In genomic region chr1:107683198-107683657, GRCh38 we compare ENCODE assay signal across 15 cellular contexts.
DNase-seq lines count a peak whose midpoint lies in the region; ATAC-seq, FAIRE-seq and TF ChIP-seq lines count a peak whose summit lies in the region.
"Had no signal": no experiment of that assay in that cellular context is flagged by ENCODE, and none has a peak within 500 bp of the region (broad histone marks: within the 10 kb centered on the region; RNA-seq: fewer than 3 reads in every experiment).

No MANE protein-coding gene starts in this region.

- no peaks in the 10 kb centered on the region for H3K27me3 ChIP-seq in hepatocyte
- H3K27me3 ChIP-seq in small intestine (ENCODE audit: control insufficient read depth in 2 of 2, insufficient read depth in 2 of 2, low read length in 2 of 2) = no peaks in the 10 kb centered on the region

- H3K27ac ChIP-seq in hepatocyte = peak overlapping the region; percentile 75
- peak overlapping the region; percentile 19 to 68 for H3K27ac ChIP-seq in small intestine (ENCODE audit: low read depth in 1 of 2, low read length in 1 of 2)

- peak overlapping the region; percentile 61 for H3K4me2 ChIP-seq in hepatocyte

- no peak overlapping the region for H3K4me3 ChIP-seq in hepatocyte
- no peak overlapping the region for H3K4me3 ChIP-seq in small intestine (ENCODE audit: low read depth in 1 of 2, low read length in 2 of 2)

- no peak for TF ChIP-seq CTCF in hepatocyte (IDR thresholded peaks at IDR 0.05; ENCODE audit: poor library complexity)

- POLR2A ChIA-PET in activated CD8-positive, alpha-beta T cell treated with anti-CD3 and anti-CD28 coated beads, Interleukin-2, amount 10 ng/mL, durations not matched to agents 7 days and 5 days (lab: Charles Lee) = no interaction called here

- H3K9me3 Mint-ChIP-seq in activated CD8-positive, alpha-beta T cell treated with anti-CD3 and anti-CD28 coated beads, Interleukin-2, amount 10 ng/mL, durations not matched to agents 7 days and 5 days (ENCODE audit: insufficient read depth) = no peaks in the 10 kb centered on the region
- H3K9me3 Mint-ChIP-seq: activated CD4-positive, alpha-beta memory T cell treated with anti-CD3 and anti-CD28 coated beads, Interleukin-2, amount 10 ng/mL, durations not matched to agents 7 days and 5 days; CD4-positive, alpha-beta T cell; immature natural killer cell; natural killer cell treated with Interleukin-12 subunit alpha and Interleukin-12 subunit beta and Interleukin-15 and Interleukin-18, amount 100 ng/mL, for 72 hours had no signal

- no peaks in the 10 kb centered on the region for H3K27me3 Mint-ChIP-seq in activated CD8-positive, alpha-beta T cell treated with anti-CD3 and anti-CD28 coated beads, Interleukin-2, amount 10 ng/mL, durations not matched to agents 7 days and 5 days (ENCODE audit: low read depth)
- H3K27me3 Mint-ChIP-seq: activated CD4-positive, alpha-beta memory T cell treated with anti-CD3 and anti-CD28 coated beads, Interleukin-2, amount 10 ng/mL, durations not matched to agents 7 days and 5 days; CD4-positive, alpha-beta T cell; natural killer cell treated with Interleukin-12 subunit alpha and Interleukin-12 subunit beta and Interleukin-15 and Interleukin-18, amount 100 ng/mL, for 72 hours had no signal

- CTCF ChIA-PET in activated CD8-positive, alpha-beta T cell treated with anti-CD3 and anti-CD28 coated beads, Interleukin-2, amount 10 ng/mL, durations not matched to agents 7 days and 5 days (lab: Charles Lee) = interaction anchor here (1.2 kb wide), 1 partner anchor 29 kb away, joined by 3 read pairs; no protein-coding TSS in a partner anchor

- H4K20me1 ChIP-seq in hepatocyte (ENCODE audit: insufficient read depth, poor library complexity, severe bottlenecking) = no peaks in the 10 kb centered on the region

- H3K4me1 Mint-ChIP-seq in activated CD8-positive, alpha-beta T cell treated with anti-CD3 and anti-CD28 coated beads, Interleukin-2, amount 10 ng/mL, durations not matched to agents 7 days and 5 days (ENCODE audit: low read depth) = no peaks in the 10 kb centered on the region
- H3K4me1 Mint-ChIP-seq: activated CD4-positive, alpha-beta memory T cell treated with anti-CD3 and anti-CD28 coated beads, Interleukin-2, amount 10 ng/mL, durations not matched to agents 7 days and 5 days had no signal

- DNase-seq in NCI-H1105 (lab: John Stamatoyannopoulos, UW) = peak; percentile 18
- DNase-seq in RPMI7951 (ENCODE audit: low read depth) = peak; percentile 3
- DNase-seq in hepatocyte (ENCODE audit: low spot score) = peak; percentile 60
- DNase-seq in small intestine = peak; percentile 95
- DNase-seq in activated CD8-positive, alpha-beta T cell treated with anti-CD3 and anti-CD28 coated beads, Interleukin-2, amount 10 ng/mL, durations not matched to agents 7 days and 5 days = no peak
- no peak for DNase-seq in epidermal melanocyte (ENCODE audit: insufficient read length, low spot score)
- no peak for DNase-seq in T-helper 9 cell
- DNase-seq: activated CD4-positive, alpha-beta memory T cell treated with anti-CD3 and anti-CD28 coated beads, Interleukin-2, amount 10 ng/mL, durations not matched to agents 7 days and 5 days; activated naive CD4-positive, alpha-beta T cell; CD4-positive, alpha-beta T cell; erythroblast; immature natural killer cell; NCI-H2171 treated with DMSO at 0.1 percent for 48 hours had no signal

- H3K36me3 ChIP-seq in hepatocyte (replicated peaks; ENCODE audit: insufficient read depth, low read depth) (no peaks in the 10 kb centered on the region), small intestine (ENCODE audit: control insufficient read depth in 2 of 2, insufficient read depth in 2 of 2, low read length in 2 of 2) (no peaks in the 10 kb centered on the region)

- no peak for ATAC-seq in activated CD8-positive, alpha-beta T cell treated with anti-CD3 and anti-CD28 coated beads, Interleukin-2, amount 10 ng/mL, durations not matched to agents 7 days and 5 days
- no peak for ATAC-seq in HG03175 (IDR thresholded peaks at IDR 0.05; ENCODE audit: unreplicated experiment)
- ATAC-seq: natural killer cell treated with Interleukin-12 subunit alpha and Interleukin-12 subunit beta and Interleukin-15 and Interleukin-18, amount 100 ng/mL, for 72 hours had no signal

- peaks cover 16% of the 10 kb centered on the region for H3K79me2 ChIP-seq in hepatocyte

- H3K4me1 ChIP-seq in hepatocyte (ENCODE audit: insufficient read depth) (peaks cover 16% of the 10 kb centered on the region), small intestine (ENCODE audit: control insufficient read depth in 2 of 2, insufficient read depth in 1 of 2, low read depth in 1 of 2, low read length in 1 of 2) (peaks cover 0 to 2% of the 10 kb centered on the region in 2 donors)

- H3K36me3 Mint-ChIP-seq in activated CD8-positive, alpha-beta T cell treated with anti-CD3 and anti-CD28 coated beads, Interleukin-2, amount 10 ng/mL, durations not matched to agents 7 days and 5 days (ENCODE audit: low read depth) = no peaks in the 10 kb centered on the region
- H3K36me3 Mint-ChIP-seq: natural killer cell treated with Interleukin-12 subunit alpha and Interleukin-12 subunit beta and Interleukin-15 and Interleukin-18, amount 100 ng/mL, for 72 hours had no signal

- H3K9me3 ChIP-seq in hepatocyte (ENCODE audit: low read depth) (no peaks in the 10 kb centered on the region), small intestine (ENCODE audit: control insufficient read depth, low read depth) (no peaks in the 10 kb centered on the region)

- no peak overlapping the region for H2AFZ ChIP-seq in hepatocyte

- no peak overlapping the region for H3K4me3 Mint-ChIP-seq in activated CD8-positive, alpha-beta T cell treated with anti-CD3 and anti-CD28 coated beads, Interleukin-2, amount 10 ng/mL, durations not matched to agents 7 days and 5 days
- H3K4me3 Mint-ChIP-seq: activated CD4-positive, alpha-beta memory T cell treated with anti-CD3 and anti-CD28 coated beads, Interleukin-2, amount 10 ng/mL, durations not matched to agents 7 days and 5 days; CD4-positive, alpha-beta T cell; immature natural killer cell; natural killer cell treated with Interleukin-12 subunit alpha and Interleukin-12 subunit beta and Interleukin-15 and Interleukin-18, amount 100 ng/mL, for 72 hours had no signal

- no peak overlapping the region for H3K27ac Mint-ChIP-seq in activated CD8-positive, alpha-beta T cell treated with anti-CD3 and anti-CD28 coated beads, Interleukin-2, amount 10 ng/mL, durations not matched to agents 7 days and 5 days
- H3K27ac Mint-ChIP-seq: activated CD4-positive, alpha-beta memory T cell treated with anti-CD3 and anti-CD28 coated beads, Interleukin-2, amount 10 ng/mL, durations not matched to agents 7 days and 5 days; CD4-positive, alpha-beta T cell; immature natural killer cell; natural killer cell treated with Interleukin-12 subunit alpha and Interleukin-12 subunit beta and Interleukin-15 and Interleukin-18, amount 100 ng/mL, for 72 hours had no signal

- 59% methylated on average over 3 of the region's 3 CpGs for WGBS in hepatocyte (ENCODE audit: low lambda C conversion rate, missing lambda C conversion rate)
- WGBS in small intestine, 3 donors = 16 to 60% (median 37%) methylated on average over 3 of the region's 3 CpGs

- peak; percentile 55 for FAIRE-seq in small intestine (lab: Jason Lieb, UNC)

- no peaks in the 10 kb centered on the region for H3K9me2 ChIP-seq in hepatocyte (replicated peaks; ENCODE audit: insufficient read depth)

Comparison
In these comparisons a context has a peak if more than half of its experiments do, and no peak if none do; other contexts are left out.
1. DNase-seq: peak in NCI-H1105 (single experiment), RPMI7951 (single experiment), hepatocyte (single experiment) and small intestine (single experiment); none in activated CD8-positive, alpha-beta T cell treated with anti-CD3 and anti-CD28 coated beads, Interleukin-2, amount 10 ng/mL, durations not matched to agents 7 days and 5 days (single experiment), epidermal melanocyte (single experiment) and T-helper 9 cell (single experiment).